In the genomic region with DNA sequence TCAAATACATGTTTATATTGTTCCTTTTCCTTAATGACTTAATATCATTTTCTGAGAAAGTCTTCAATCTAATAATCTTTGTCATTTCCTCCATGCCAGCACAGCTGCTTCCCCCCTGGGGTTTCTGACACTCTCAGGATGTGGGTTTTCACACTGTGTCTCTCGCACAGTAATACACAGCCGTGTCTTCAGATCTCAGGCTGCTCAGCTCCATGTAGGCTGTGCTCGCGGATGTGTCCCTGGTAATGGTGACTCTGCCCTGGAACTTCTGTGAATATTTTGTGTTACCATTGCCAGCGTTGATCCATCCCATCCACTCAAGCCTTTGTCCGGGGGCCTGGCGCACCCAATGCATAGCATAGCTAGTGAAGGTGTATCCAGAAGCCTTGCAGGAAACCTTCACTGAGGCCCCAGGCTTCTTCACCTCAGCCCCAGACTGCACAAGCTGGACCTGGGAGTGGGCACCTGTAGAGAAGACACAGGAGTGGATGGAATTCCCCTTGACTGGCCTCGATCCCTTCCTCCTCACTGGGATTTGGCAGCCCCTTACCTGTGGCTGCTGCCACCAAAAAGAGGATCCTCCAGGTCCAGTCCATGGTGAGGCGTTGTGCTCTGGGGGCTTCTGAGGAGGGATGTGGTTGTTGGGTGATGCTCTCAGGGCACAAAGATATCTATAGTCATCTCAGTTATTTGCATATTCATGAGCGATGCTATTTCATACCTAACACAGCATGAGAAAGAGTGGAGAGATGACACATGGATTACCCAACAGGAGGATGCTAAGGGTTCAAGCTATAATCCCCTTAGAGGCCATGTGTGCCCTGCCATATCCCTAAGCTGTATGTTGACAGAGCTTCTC, we compare ENCODE assay signal across 8 cellular contexts.
DNase-seq lines count a peak whose midpoint lies in the region; ATAC-seq and TF ChIP-seq lines count a peak whose summit lies in the region.
"Not testable (repeated sequence)": the region's sequence is repeated elsewhere in the genome, so short reads cannot be mapped to it uniquely, and the experiment has no call there.

No MANE protein-coding gene starts in this region.

- peak; percentile 65 to 70 for DNase-seq in activated CD4-positive, alpha-beta T cell treated with anti-CD3 and anti-CD28 coated beads for 4 hours
- DNase-seq in activated T-cell treated with anti-CD3 and anti-CD28 coated beads, Interleukin-2, amount 50 U/mL, for 24 hours, result peak; percentile 77
- peak; percentile 75 for DNase-seq in activated naive CD8-positive, alpha-beta T cell treated with anti-CD3 and anti-CD28 coated beads for 36 hours
- DNase-seq in naive thymus-derived CD8-positive, alpha-beta T cell, result peak; percentile 33 to 81 (median 67)
- DNase-seq in stimulated activated CD4-positive, alpha-beta T cell treated with anti-CD3 and anti-CD28 coated beads, TNF-alpha, amount 100 ng/mL, for 4 hours (ENCODE audit: low read depth in 3 of 3), result peak; percentile 44 to 57 (median 54)
- peak; percentile 41 for DNase-seq in transverse colon

- peaks cover 73% of the 10 kb centered on the region for H3K4me1 Mint-ChIP-seq in activated T-cell treated with anti-CD3 and anti-CD28 coated beads, Interleukin-2, amount 50 U/mL, for 24 hours (ENCODE audit: low read depth)
- peaks cover 41% of the 10 kb centered on the region for H3K4me1 Mint-ChIP-seq in activated naive CD8-positive, alpha-beta T cell treated with anti-CD3 and anti-CD28 coated beads for 36 hours
- H3K4me1 Mint-ChIP-seq in naive thymus-derived CD8-positive, alpha-beta T cell, result peaks cover 10 to 42% (median 30%) of the 10 kb centered on the region in 4 donors

- intact Hi-C loops in transverse colon (cut with DNase I; ENCODE audit: low total_unique reads), result not testable (repeated sequence)

- not testable (repeated sequence) for H3K27me3 Mint-ChIP-seq in activated T-cell treated with anti-CD3 and anti-CD28 coated beads, Interleukin-2, amount 50 U/mL, for 24 hours; activated naive CD8-positive, alpha-beta T cell treated with anti-CD3 and anti-CD28 coated beads for 36 hours; naive thymus-derived CD8-positive, alpha-beta T cell

- ATAC-seq in naive thymus-derived CD8-positive, alpha-beta T cell, result peak; percentile 76 to 81

- 71% methylated on average over 10 of the region's 10 CpGs; no CpG with 5 or more reads in 1 of the 2 donors for WGBS in transverse colon (ENCODE audit: low coverage in 1 of 2), 2 donors

- not testable (repeated sequence) for TF ChIP-seq EP300 in transverse colon (IDR thresholded peaks at IDR 0.05; ENCODE audit: low read depth)

- not testable (repeated sequence) for H3K9me3 Mint-ChIP-seq in activated T-cell treated with anti-CD3 and anti-CD28 coated beads, Interleukin-2, amount 50 U/mL, for 24 hours; activated naive CD8-positive, alpha-beta T cell treated with anti-CD3 and anti-CD28 coated beads for 36 hours; naive thymus-derived CD8-positive, alpha-beta T cell

- peak overlapping the region; percentile 93 for H3K27ac Mint-ChIP-seq in activated T-cell treated with anti-CD3 and anti-CD28 coated beads, Interleukin-2, amount 50 U/mL, for 24 hours
- H3K27ac Mint-ChIP-seq in activated naive CD8-positive, alpha-beta T cell treated with anti-CD3 and anti-CD28 coated beads for 36 hours, result peak overlapping the region; percentile 97
- H3K27ac Mint-ChIP-seq in naive thymus-derived CD8-positive, alpha-beta T cell, result peak overlapping the region; percentile 65 to 96 (median 89)

- in situ Hi-C loops in transverse colon (cut with MboI; ENCODE audit: low pct_ligation_motif_present in 1 of 4, low pct_unique_long_range_greater_than_20kb in 1 of 4, low sequenced_read_pairs in 3 of 4), result not testable (repeated sequence)

- H3K36me3 Mint-ChIP-seq in activated T-cell treated with anti-CD3 and anti-CD28 coated beads, Interleukin-2, amount 50 U/mL, for 24 hours (ENCODE audit: low read depth); activated naive CD8-positive, alpha-beta T cell treated with anti-CD3 and anti-CD28 coated beads for 36 hours; naive thymus-derived CD8-positive, alpha-beta T cell: not testable (repeated sequence)

- H3K4me1 ChIP-seq in transverse colon, result not testable (repeated sequence)

- peak overlapping the region in 2 of 4 donors; percentile 37 to 53 for H3K27ac ChIP-seq in transverse colon

- H3K36me3 ChIP-seq in transverse colon, result not testable (repeated sequence)

- H3K4me3 Mint-ChIP-seq in activated T-cell treated with anti-CD3 and anti-CD28 coated beads, Interleukin-2, amount 50 U/mL, for 24 hours, result peak overlapping the region; percentile 85
- H3K4me3 Mint-ChIP-seq in activated naive CD8-positive, alpha-beta T cell treated with anti-CD3 and anti-CD28 coated beads for 36 hours, result peak overlapping the region; percentile 83
- peak overlapping the region; percentile 58 to 85 (median 81) for H3K4me3 Mint-ChIP-seq in naive thymus-derived CD8-positive, alpha-beta T cell

- peak overlapping the region; percentile 55; the same call in 1 of the 2 replicates for H3K4me3 ChIP-seq in GM08714 (ENCODE audit: low read length)
- H3K4me3 ChIP-seq in transverse colon, result not testable (repeated sequence)

- TF ChIP-seq POLR2A in Raji (IDR thresholded peaks at IDR 0.05; ENCODE audit: insufficient read depth, low read depth, low read length), result peak; percentile 27; the same call in 1 of the 2 replicates
- not testable (repeated sequence) for TF ChIP-seq POLR2A in transverse colon (IDR thresholded peaks at IDR 0.05)

- not testable (repeated sequence) for H3K9me3 ChIP-seq in transverse colon

- not testable (repeated sequence) for TF ChIP-seq CTCF in transverse colon (IDR thresholded peaks at IDR 0.05)

- POLR2A ChIA-PET in naive thymus-derived CD8-positive, alpha-beta T cell (lab: Charles Lee), result interaction anchor here (1.4 to 1.8 kb wide), 2 partner anchors 24 to 30 kb away, joined by 6 to 16 read pairs; no protein-coding TSS in a partner anchor

- H3K27me3 ChIP-seq in transverse colon, result not testable (repeated sequence)
